Comparison of ENCODE assay signal across 8 cellular contexts in genomic region chr1:36222481-36223372, GRCh38. TPM values are rescaled to one million over a fixed set of nuclear protein-coding genes. Genes with fewer than 3 reads are reported as not detected.
DNase-seq lines count a peak whose midpoint lies in the region; ATAC-seq, FAIRE-seq and TF ChIP-seq lines count a peak whose summit lies in the region.

No MANE protein-coding gene starts in this region.

- no peak for TF ChIP-seq CTCF in Peyer's patch (IDR thresholded peaks at IDR 0.05)
- TF ChIP-seq CTCF in endothelial cell of umbilical vein (IDR thresholded peaks at IDR 0.05; ENCODE audit: extremely low read depth in 1 of 2, insufficient read depth in 1 of 2, low read depth in 1 of 2, low read length in 2 of 2), result no peak

- H3K4me1 ChIP-seq in Peyer's patch, result peaks cover 0 to 34% (median 13%) of the 10 kb centered on the region in 4 donors
- H3K4me1 ChIP-seq in endothelial cell of umbilical vein (ENCODE audit: control insufficient read depth, extremely low read depth, insufficient read depth, low read length), result peaks cover 17% of the 10 kb centered on the region
- H3K4me1 ChIP-seq in rectal smooth muscle tissue (ENCODE audit: control insufficient read depth, insufficient read depth, low read length), result peaks cover 17% of the 10 kb centered on the region

- H3K9me1 ChIP-seq in endothelial cell of umbilical vein (replicated peaks; ENCODE audit: control insufficient read depth, extremely low read depth, insufficient read depth, low read length), result no peaks in the 10 kb centered on the region

- H4K20me1 ChIP-seq in endothelial cell of umbilical vein (replicated peaks; ENCODE audit: control insufficient read depth, extremely low read depth, insufficient read depth, low read length), result peaks cover 7% of the 10 kb centered on the region

- dilution Hi-C loops in endothelial cell of umbilical vein (cut with MboI; ENCODE audit: extremely low pct_ligation_motif_present, low sequenced_read_pairs), result no loop called here

- ATAC-seq in HG02852 (IDR thresholded peaks at IDR 0.05; ENCODE audit: unreplicated experiment) (no peak), GM21515 (IDR thresholded peaks at IDR 0.05; ENCODE audit: unreplicated experiment) (no peak), sciatic nerve (no peak)

- H2AFZ ChIP-seq in endothelial cell of umbilical vein (ENCODE audit: low read depth, low read length), result peak overlapping the region; percentile 78

- TF ChIP-seq POLR2A in Peyer's patch (IDR thresholded peaks at IDR 0.05) (no peak), endothelial cell of umbilical vein (IDR thresholded peaks at IDR 0.05; ENCODE audit: low read depth, low read length) (no peak)

- peaks cover 34% of the 10 kb centered on the region for H3K79me2 ChIP-seq in endothelial cell of umbilical vein (ENCODE audit: control insufficient read depth, insufficient read depth, low read length)

- H3K36me3 ChIP-seq in Peyer's patch (peaks cover 0 to 6% (median 0%) of the 10 kb centered on the region in 3 donors), endothelial cell of umbilical vein (ENCODE audit: control insufficient read depth in 2 of 2, extremely low read depth in 1 of 2, insufficient read depth in 2 of 2, low read length in 2 of 2) (peaks cover 2% of the 10 kb centered on the region in 2 experiments), rectal smooth muscle tissue (ENCODE audit: control insufficient read depth, insufficient read depth, low read length) (no peaks in the 10 kb centered on the region)

- no TSS peak for BruUV-seq in endothelial cell of umbilical vein (replicated peaks; lab: Mats Ljungman, UMichigan)

- no peaks in the 10 kb centered on the region for H3K9me3 ChIP-seq in Peyer's patch
- no peaks in the 10 kb centered on the region for H3K9me3 ChIP-seq in endothelial cell of umbilical vein (replicated peaks; ENCODE audit: control insufficient read depth, insufficient read depth, low read length)

- peak overlapping the region; percentile 95 for H3K9ac ChIP-seq in endothelial cell of umbilical vein (replicated peaks; ENCODE audit: extremely low read depth, insufficient read depth, low read length)
- H3K9ac ChIP-seq in rectal smooth muscle tissue (ENCODE audit: low read length), result peak overlapping the region; percentile 72

- H3K4me3 ChIP-seq in GM08714 (ENCODE audit: low read length) (peak overlapping the region; percentile 87; the same call in 1 of the 2 replicates), Peyer's patch (peak overlapping the region; percentile 67 to 98 (median 75)), endothelial cell of umbilical vein (replicated peaks in 1 of 3; ENCODE audit: insufficient read depth in 1 of 3, low read depth in 1 of 3, low read length in 3 of 3) (peak overlapping the region in 1 of 3 experiments; percentile 83), rectal smooth muscle tissue (ENCODE audit: low read length) (peak overlapping the region; percentile 80)

- intact Hi-C loops in endothelial cell of umbilical vein (cut with micrococcal nuclease) (loop anchor here (5.0 kb wide), 1 partner anchor 1030 kb away; the partner anchor contains the start of gene SFPQ), sciatic nerve (cut with DNase I) (no loop called here)

- FAIRE-seq in endothelial cell of umbilical vein (lab: Jason Lieb, UNC), result no peak
- no peak for FAIRE-seq in GM19239 (lab: Jason Lieb, UNC)

- POLR2A ChIA-PET in endothelial cell of umbilical vein (lab: Charles Lee), result no interaction called here

- no peak for DNase-seq in Peyer's patch
- DNase-seq in endothelial cell of umbilical vein (ENCODE audit: low read depth, low spot score), result no peak
- no peak for DNase-seq in sciatic nerve (ENCODE audit: low spot score)
- DNase-seq in GM19239 (ENCODE audit: insufficient read length, low spot score), result no peak

- H3K27me3 ChIP-seq in Peyer's patch (no peaks in the 10 kb centered on the region), endothelial cell of umbilical vein (ENCODE audit: control insufficient read depth in 2 of 2, insufficient read depth in 2 of 2, low read length in 2 of 2) (no peaks in the 10 kb centered on the region), rectal smooth muscle tissue (ENCODE audit: control insufficient read depth, insufficient read depth, low read length) (no peaks in the 10 kb centered on the region)

- peak overlapping the region; percentile 89 to 95 (median 92) for H3K27ac ChIP-seq in Peyer's patch
- H3K27ac ChIP-seq in endothelial cell of umbilical vein (ENCODE audit: insufficient read depth, low read depth, low read length), result peak overlapping the region; percentile 87
- peak overlapping the region; percentile 98 for H3K27ac ChIP-seq in rectal smooth muscle tissue (ENCODE audit: low read depth, low read length)

- peak overlapping the region; percentile 88 for H3K4me2 ChIP-seq in endothelial cell of umbilical vein (ENCODE audit: insufficient read depth, low read length)

- CTCF ChIA-PET in endothelial cell of umbilical vein (lab: Charles Lee), result interaction anchor here (0.7 to 2.9 kb wide), 8 partner anchors 11 to 77 kb away, joined by 3 to 17 read pairs (median 9); partner anchors contain the start of gene TRAPPC3

TF ChIP-seq in endothelial cell of umbilical vein, 7 proteins besides CTCF, POLR2A, EP300 and RAD21:
- TF ChIP-seq FOS (IDR thresholded peaks at IDR 0.05; ENCODE audit: borderline replicate concordance, insufficient read depth, low read length), result no peak
- TF ChIP-seq JUN (IDR thresholded peaks at IDR 0.05; ENCODE audit: borderline replicate concordance, insufficient read depth, insufficient read length, low read depth), result no peak
- TF ChIP-seq POLR2AphosphoS5 (IDR thresholded peaks at IDR 0.05; ENCODE audit: insufficient read depth, low read depth, low read length), result no peak
- TF ChIP-seq GATA2 (IDR thresholded peaks at IDR 0.05; ENCODE audit: insufficient read depth, insufficient read length, low read depth, low read length), result no peak
- TF ChIP-seq MYC (IDR thresholded peaks at IDR 0.05; ENCODE audit: low read depth, low read length), result no peak

RNA-seq across cellular contexts. Expression of gene THRAP3, which starts 1.5 kb away (rescaled TPM):
- total RNA-seq in Peyer's patch, result 10 to 100 TPM; 49.5 to 99.0 (median 64.4) TPM
- total RNA-seq in endothelial cell of umbilical vein, result 130 and 144 TPM in 2 replicates
- polyA plus RNA-seq in endothelial cell of umbilical vein, result 32.4 and 38.0 TPM in 2 replicates
- 51.6 and 54.0 TPM in 2 replicates for polyA plus RNA-seq in endothelial cell of umbilical vein (2011; cell fraction: cytosol; rRNA removed)
- polyA plus RNA-seq in endothelial cell of umbilical vein (2011; cell fraction: nucleus; rRNA removed), result 61.5 and 77.7 TPM in 2 replicates
- polyA plus RNA-seq in endothelial cell of umbilical vein (2012), result 56.8 and 76.2 TPM in 2 replicates
- 78.6 and 81.4 TPM in 2 replicates for polyA minus RNA-seq in endothelial cell of umbilical vein
- polyA minus RNA-seq in endothelial cell of umbilical vein (2011; cell fraction: cytosol; rRNA and poly(A)+ RNA removed), result 57.8 TPM
- 49.0 and 74.2 TPM in 2 replicates for polyA minus RNA-seq in endothelial cell of umbilical vein (2011; cell fraction: nucleus; rRNA and poly(A)+ RNA removed)
- 101 TPM for total RNA-seq in sciatic nerve
